17 cellular contexts compared by ENCODE assay signal in genomic region chr3:112789787-112790186, GRCh38. TPM values are rescaled to one million over a fixed set of nuclear protein-coding genes. Genes with fewer than 3 reads are reported as not detected.
DNase-seq lines count a peak whose midpoint lies in the region; ATAC-seq and TF ChIP-seq lines count a peak whose summit lies in the region.
"Had no signal": no experiment of that assay in that cellular context is flagged by ENCODE, and none has a peak within 500 bp of the region (broad histone marks: within the 10 kb centered on the region; RNA-seq: fewer than 3 reads in every experiment).

No MANE protein-coding gene starts in this region.

- intact Hi-C loops in PC-3 (cut with micrococcal nuclease): no loop called here

- H3K4me3 ChIP-seq in PC-3 (ENCODE audit: low read length): no peak overlapping the region
- no peak overlapping the region for H3K4me3 ChIP-seq in fibroblast of villous mesenchyme (ENCODE audit: low read depth, low read length)
- no peak overlapping the region for H3K4me3 ChIP-seq in osteoblast (ENCODE audit: insufficient read depth, low read length)
- H3K4me3 ChIP-seq: HAP-1 had no signal

- CTCF ChIA-PET in PC-3 (lab: Charles Lee): no interaction called here

- H3F3A ChIP-seq in PC-3 (ENCODE audit: low read length, unreplicated experiment): no peaks in the 10 kb centered on the region

- H3K9me3 ChIP-seq in PC-3 (ENCODE audit: low read length) (peaks cover 7% of the 10 kb centered on the region; the same call in 1 of the 2 replicates), osteoblast (ENCODE audit: low read depth, low read length) (no peaks in the 10 kb centered on the region)
- H3K9me3 ChIP-seq: HAP-1 had no signal

- H3K9ac ChIP-seq in PC-3 (ENCODE audit: low read length): no peak overlapping the region

- H3K79me2 ChIP-seq in PC-3 (ENCODE audit: low read length) (no peaks in the 10 kb centered on the region), osteoblast (ENCODE audit: insufficient read depth, low read length) (no peaks in the 10 kb centered on the region)

- H3K4me1 ChIP-seq in PC-3 (ENCODE audit: insufficient read depth, low read length) (peaks cover 18% of the 10 kb centered on the region), osteoblast (ENCODE audit: insufficient read depth, low read length) (peaks cover 19% of the 10 kb centered on the region)
- H3K4me1 ChIP-seq: HAP-1 had no signal

- H2AFZ ChIP-seq in PC-3 (ENCODE audit: low read length) (no peak overlapping the region), osteoblast (ENCODE audit: low read length) (peak overlapping the region; percentile 39)

- TF ChIP-seq CTCF in PC-3 (conservative IDR thresholded peaks at IDR 0.05; ENCODE audit: low read depth, low read length) (no peak), fibroblast of villous mesenchyme (IDR thresholded peaks at IDR 0.05; ENCODE audit: insufficient read depth, low read depth, low read length) (no peak), osteoblast (IDR thresholded peaks at IDR 0.05; ENCODE audit: extremely low read depth, low read depth, low read length) (no peak)

- no peaks in the 10 kb centered on the region for H3K36me3 Mint-ChIP-seq in immature natural killer cell
- H3K36me3 Mint-ChIP-seq: CD8-positive, alpha-beta T cell had no signal

- H3K27me3 ChIP-seq in PC-3 (ENCODE audit: low read length) (no peaks in the 10 kb centered on the region), osteoblast (ENCODE audit: insufficient read depth, low read length) (no peaks in the 10 kb centered on the region)

- no peaks in the 10 kb centered on the region for H4K20me1 ChIP-seq in PC-3 (ENCODE audit: low read length)
- no peaks in the 10 kb centered on the region for H4K20me1 ChIP-seq in osteoblast (ENCODE audit: insufficient read depth, low read length)

- no peak for ATAC-seq in PC-3
- ATAC-seq: CD8-positive, alpha-beta T cell had no signal

- peaks cover 0 to 4% (median 2%) of the 10 kb centered on the region in 3 donors for H3K27me3 Mint-ChIP-seq in immature natural killer cell (ENCODE audit: low read depth in 3 of 3)

- H3K36me3 ChIP-seq in PC-3 (ENCODE audit: low read depth, low read length): no peaks in the 10 kb centered on the region
- H3K36me3 ChIP-seq in osteoblast (ENCODE audit: insufficient read depth, low read length): no peaks in the 10 kb centered on the region
- H3K36me3 ChIP-seq: HAP-1 had no signal

- no peak overlapping the region for H3K4me2 ChIP-seq in PC-3 (ENCODE audit: low read length)
- H3K4me2 ChIP-seq in osteoblast (ENCODE audit: insufficient read depth, low read length): no peak overlapping the region

- H3K27ac ChIP-seq in PC-3 (ENCODE audit: low read length) (no peak overlapping the region), osteoblast (ENCODE audit: low read depth, low read length) (no peak overlapping the region)
- H3K27ac ChIP-seq: 22Rv1 had no signal

- POLR2A ChIA-PET in PC-3 (lab: Charles Lee; ENCODE audit: unreplicated experiment): no interaction called here

- H3K9me2 ChIP-seq in PC-3 (replicated peaks; ENCODE audit: low read length): no peaks in the 10 kb centered on the region

- peak; percentile 45 for DNase-seq in DMS53 (lab: John Stamatoyannopoulos, UW)
- DNase-seq in PC-3: peak; percentile 15
- DNase-seq in fibroblast of villous mesenchyme (ENCODE audit: low read depth): peak; percentile 53
- no peak for DNase-seq in osteoblast (ENCODE audit: insufficient read length, low spot score, missing footprints)
- no peak for DNase-seq in activated T-cell treated with anti-CD3 and anti-CD28 coated beads for 4 hours
- no peak for DNase-seq in RKO (ENCODE audit: low spot score)
- no peak for DNase-seq in immature natural killer cell
- DNase-seq: CD8-positive, alpha-beta T cell; COR-L47; DMS153; GF-D8 had no signal

- peaks cover 0 to 6% of the 10 kb centered on the region in 2 donors for H3K4me1 Mint-ChIP-seq in immature natural killer cell

- H3K27ac Mint-ChIP-seq in immature natural killer cell: no peak overlapping the region
- H3K27ac Mint-ChIP-seq: CD14-positive monocyte; CD8-positive, alpha-beta T cell had no signal

- no TSS peak for BruUV-seq in PC-3 (replicated peaks; lab: Mats Ljungman, UMichigan)

- peaks cover 0 to 4% (median 0%) of the 10 kb centered on the region in 6 donors for H3K9me3 Mint-ChIP-seq in immature natural killer cell

- no peak overlapping the region for H3K4me3 Mint-ChIP-seq in immature natural killer cell
- H3K4me3 Mint-ChIP-seq: CD14-positive monocyte; CD8-positive, alpha-beta T cell had no signal

RNA-seq across cellular contexts. Expression of gene CD200R1L, which starts 56.9 kb away (rescaled TPM):
- total RNA-seq in PC-3 (2014; rRNA removed): not detected in 2 replicates
- total RNA-seq in fibroblast of villous mesenchyme: not detected in 2 replicates
- total RNA-seq in osteoblast: not detected in 2 replicates
- polyA plus RNA-seq in immature natural killer cell: not detected
- total RNA-seq: A673; CD8-positive, alpha-beta T cell; H1 had no signal
- polyA plus RNA-seq: BJ, CD14-positive monocyte, H1 had no signal

Comparison
In these comparisons a context has a peak if more than half of its experiments do, and no peak if none do; other contexts are left out.
1. DNase-seq: peak in DMS53 (single experiment), PC-3 (single experiment) and fibroblast of villous mesenchyme (single experiment); none in osteoblast (single experiment), activated T-cell treated with anti-CD3 and anti-CD28 coated beads for 4 hours (single experiment), RKO (single experiment) and immature natural killer cell (0 of 3).